Comparison of ENCODE assay signal across 8 cellular contexts in the genomic region with DNA sequence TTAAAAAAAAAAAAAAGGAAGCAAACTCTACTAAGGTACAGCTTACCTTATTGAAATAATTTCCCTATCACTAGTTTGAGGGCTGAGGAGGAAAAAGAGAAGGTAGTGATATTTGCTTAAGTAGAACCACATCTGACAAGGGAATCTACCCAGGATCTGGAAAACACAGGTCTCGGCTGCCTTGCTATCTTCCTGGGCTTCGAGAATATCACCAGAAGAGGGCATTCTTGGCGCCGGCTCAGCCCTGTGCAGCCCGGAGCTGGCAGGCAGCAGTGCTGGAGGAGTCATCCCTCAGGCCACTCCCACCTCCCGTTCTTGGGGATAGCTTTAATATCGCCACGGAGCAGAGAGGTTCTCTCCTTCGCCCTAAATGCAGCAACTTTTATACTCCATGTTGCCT.
DNase-seq lines count a peak whose midpoint lies in the region; ATAC-seq and TF ChIP-seq lines count a peak whose summit lies in the region.

No MANE protein-coding gene starts in this region.

- H3K4me3 Mint-ChIP-seq in neural crest cell: peak overlapping the region; percentile 20

- H3K9me3 Mint-ChIP-seq in neural crest cell: no peaks in the 10 kb centered on the region

- TF ChIP-seq CTCF in GM13976 (IDR thresholded peaks at IDR 0.05; ENCODE audit: borderline replicate concordance, control extremely low read depth, extremely low read depth, insufficient read depth, missing control alignments) (no peak), fibroblast of mammary gland (conservative IDR thresholded peaks at IDR 0.05; ENCODE audit: control insufficient read depth, insufficient read depth, low read depth, low read length) (no peak), neural crest cell (conservative IDR thresholded peaks at IDR 0.05) (peak; percentile 71)

- ATAC-seq in stimulated activated naive CD8-positive, alpha-beta T cell treated with anti-CD3 and anti-CD28 coated beads, Interleukin-15, Interleukin-2, amounts not matched to agents 100 U/mL and 50 U/mL, for 24 hours: peak; percentile 92
- no peak for ATAC-seq in HG02678 (IDR thresholded peaks at IDR 0.05; ENCODE audit: unreplicated experiment)

- no peaks in the 10 kb centered on the region for H3K27me3 Mint-ChIP-seq in neural crest cell (ENCODE audit: low read depth)

- H3K36me3 Mint-ChIP-seq in neural crest cell (ENCODE audit: low read depth): no peaks in the 10 kb centered on the region

- in situ Hi-C loops in GM13976 (cut with MboI; ENCODE audit: low sequenced_read_pairs, unreplicated experiment): no loop called here

- H3K4me3 ChIP-seq in fibroblast of mammary gland (ENCODE audit: control insufficient read depth, low read depth, low read length): no peak overlapping the region

- H3K4me1 Mint-ChIP-seq in neural crest cell: peaks cover 14% of the 10 kb centered on the region

- DNase-seq in GM13976 (ENCODE audit: low spot score) (peak; percentile 18), NCI-H82 (lab: John Stamatoyannopoulos, UW) (peak; percentile 87), fibroblast of mammary gland (ENCODE audit: low read depth) (peak; percentile 34), neural crest cell (ENCODE audit: low read depth, low spot score) (peak; percentile 64), NOMO-1 treated with dmso at 0.1 percent for 144 hours (lab: John Stamatoyannopoulos, UW; ENCODE audit: unreplicated experiment) (no peak)
- peak; percentile 82 to 88 for DNase-seq in activated T-cell treated with anti-CD3 and anti-CD28 coated beads, Interleukin-2, amount 50 U/mL, for 48 hours
- peak; percentile 83 for DNase-seq in stimulated activated naive CD8-positive, alpha-beta T cell treated with anti-CD3 and anti-CD28 coated beads, Interleukin-15, Interleukin-2, amounts not matched to agents 100 U/mL and 50 U/mL, for 24 hours

- H3K27ac Mint-ChIP-seq in neural crest cell (ENCODE audit: unreplicated experiment): peak overlapping the region; percentile 3
